14 cellular contexts compared by ENCODE assay signal in the genomic region with DNA sequence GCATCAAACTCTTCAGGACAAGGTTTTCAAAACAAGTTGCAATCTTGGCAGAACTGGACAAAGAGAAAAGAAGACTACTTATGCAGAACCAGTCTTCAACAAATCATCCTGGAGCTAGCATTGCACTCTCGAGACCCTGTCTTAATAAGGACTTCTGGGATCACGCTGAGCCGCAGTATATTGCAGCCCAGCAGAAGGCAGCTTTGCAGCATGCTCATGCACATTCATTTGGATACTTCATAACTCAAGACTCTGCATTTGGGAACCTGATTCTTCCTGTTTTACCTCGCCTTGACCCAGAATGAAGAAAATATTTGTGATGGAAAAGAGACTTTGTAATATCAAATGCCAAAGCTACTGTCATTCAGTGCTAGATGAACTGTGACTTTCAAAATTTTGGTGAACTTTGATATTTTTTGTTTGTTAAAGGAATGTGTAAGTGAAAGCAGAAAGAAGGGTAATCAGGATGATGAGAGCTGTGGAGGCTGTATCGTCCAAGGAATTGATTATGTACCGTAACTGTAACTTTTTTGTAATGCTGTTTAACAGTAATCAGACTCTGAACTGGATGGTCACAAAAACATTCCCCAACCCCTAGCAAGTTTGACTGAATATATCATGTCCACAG. TPM values are rescaled to one million over a fixed set of nuclear protein-coding genes. Genes with fewer than 3 reads are reported as not detected.
DNase-seq lines count a peak whose midpoint lies in the region; TF ChIP-seq lines count a peak whose summit lies in the region.
"Had no signal": no experiment of that assay in that cellular context is flagged by ENCODE, and none has a peak within 500 bp of the region (broad histone marks: within the 10 kb centered on the region; RNA-seq: fewer than 3 reads in every experiment).

No MANE protein-coding gene starts in this region.

- POLR2A ChIA-PET in BJ (lab: Charles Lee): no interaction called here

- no peaks in the 10 kb centered on the region for H4K20me1 ChIP-seq in Karpas-422 (ENCODE audit: insufficient read depth, low read depth, low read length)

- H3K9me2 ChIP-seq in Karpas-422 (replicated peaks; ENCODE audit: insufficient read depth, low read length): no peaks in the 10 kb centered on the region

- no peaks in the 10 kb centered on the region for H3K36me3 ChIP-seq in BJ (ENCODE audit: control insufficient read depth, insufficient read depth, low read length)
- no peaks in the 10 kb centered on the region for H3K36me3 ChIP-seq in Karpas-422 (ENCODE audit: insufficient read depth, low read length)
- no peaks in the 10 kb centered on the region for H3K36me3 ChIP-seq in brain microvascular endothelial cell (replicated peaks)
- no peaks in the 10 kb centered on the region for H3K36me3 ChIP-seq in spleen
- H3K36me3 ChIP-seq: BE2C, SJSA1 had no signal

- no peak for DNase-seq in BJ (ENCODE audit: low read depth)
- DNase-seq in Karpas-422: peak; percentile 48
- DNase-seq in brain microvascular endothelial cell: no peak
- DNase-seq in iris pigment epithelial cell (ENCODE audit: low read depth): peak; percentile 16
- no peak for DNase-seq in inferior parietal cortex (ENCODE audit: extremely low spot score)
- DNase-seq in spleen: no peak
- DNase-seq in activated T-cell treated with anti-CD3 and anti-CD28 coated beads for 4 hours: no peak
- no peak for DNase-seq in 8988T
- DNase-seq: BE2C, EL, left ventricle myocardium inferior, NCI-H1694 treated with DMSO at 0.1 percent for 48 hours, sigmoid colon had no signal

- CTCF ChIA-PET in BJ (lab: Yijun Ruan, JAX): interaction anchor here (0.7 to 1.5 kb wide), 4 partner anchors 9 to 23 kb away, joined by 3 read pairs; no protein-coding TSS in a partner anchor

- no peak overlapping the region for H3K4me2 ChIP-seq in Karpas-422 (ENCODE audit: low read depth, low read length, poor library complexity, severe bottlenecking)

- no peaks in the 10 kb centered on the region for H3K79me2 ChIP-seq in Karpas-422 (ENCODE audit: low read length)

- H3K4me3 ChIP-seq in BJ (ENCODE audit: low read depth, low read length) (no peak overlapping the region), Karpas-422 (ENCODE audit: low read length) (no peak overlapping the region), brain microvascular endothelial cell (ENCODE audit: low read depth, low read length) (no peak overlapping the region), spleen (no peak overlapping the region)
- H3K4me3 ChIP-seq: left ventricle myocardium inferior, sigmoid colon, SJSA1 had no signal

- H3K9me3 ChIP-seq in Karpas-422 (ENCODE audit: low read length) (no peaks in the 10 kb centered on the region), spleen (no peaks in the 10 kb centered on the region)
- H3K9me3 ChIP-seq: BE2C, left ventricle myocardium inferior, sigmoid colon, SJSA1 had no signal

- in situ Hi-C loops in brain microvascular endothelial cell (cut with HindIII; ENCODE audit: low pct_ligation_motif_present, low sequenced_read_pairs): no loop called here

- H3K4me1 ChIP-seq in Karpas-422 (ENCODE audit: low read length) (no peaks in the 10 kb centered on the region), spleen (no peaks in the 10 kb centered on the region)
- H3K4me1 ChIP-seq: BE2C, left ventricle myocardium inferior, SJSA1 had no signal

- no peak for TF ChIP-seq POLR2A in spleen (IDR thresholded peaks at IDR 0.05)

- no peak overlapping the region for H3K9ac ChIP-seq in Karpas-422 (ENCODE audit: low read length)

- no peaks in the 10 kb centered on the region for H3K27me3 ChIP-seq in BJ (ENCODE audit: control insufficient read depth, insufficient read depth, low read length)
- no peaks in the 10 kb centered on the region for H3K27me3 ChIP-seq in Karpas-422 (ENCODE audit: low read length)
- H3K27me3 ChIP-seq in brain microvascular endothelial cell (replicated peaks): no peaks in the 10 kb centered on the region
- no peaks in the 10 kb centered on the region for H3K27me3 ChIP-seq in spleen (replicated peaks in 1 of 7)
- H3K27me3 ChIP-seq: BE2C, sigmoid colon, SJSA1 had no signal

- peak; percentile 33 for TF ChIP-seq CTCF in BJ (IDR thresholded peaks at IDR 0.05; ENCODE audit: insufficient read depth, low read depth, low read length)
- peak; percentile 41 for TF ChIP-seq CTCF in brain microvascular endothelial cell (IDR thresholded peaks at IDR 0.05; ENCODE audit: low read depth, low read length, missing control alignments)
- no peak for TF ChIP-seq CTCF in spleen (IDR thresholded peaks at IDR 0.05 in 8 of 11, conservative IDR thresholded peaks at IDR 0.05 in 3 of 11)

- intact Hi-C loops in spleen (cut with DNase I; ENCODE audit: low total_unique reads): no loop called here

- no peak overlapping the region for H3K27ac ChIP-seq in Karpas-422 (ENCODE audit: low read length)
- H3K27ac ChIP-seq in brain microvascular endothelial cell: no peak overlapping the region
- H3K27ac ChIP-seq in spleen: no peak overlapping the region
- H3K27ac ChIP-seq: left ventricle myocardium inferior, sigmoid colon, SJSA1 had no signal

- H2AFZ ChIP-seq in Karpas-422 (ENCODE audit: low read length): no peak overlapping the region

- WGBS in spleen, 5 donors: 83 to 90% (median 86%) methylated on average over 6 of the region's 6 CpGs

RNA-seq across cellular contexts. Expression of a gene that starts 27.2 kb away (rescaled TPM):
- 0.72 and 1.3 TPM in 2 replicates for polyA plus RNA-seq in BJ (2011; rRNA removed)
- 1.8 and 2.7 TPM in 2 replicates for polyA minus RNA-seq in BJ (2011; rRNA and poly(A)+ RNA removed)
- total RNA-seq in Karpas-422 (2014; rRNA removed; shearing (Covaris generic); ENCODE audit: low replicate concordance): 0.40 and 1.9 TPM in 2 replicates
- total RNA-seq in spleen: 1 to 10 TPM in 6 of 7 donors, under 1 TPM in 1; 0.83 to 4.1 (median 3.5) TPM
- under 1 TPM; 0.13 to 0.51 (median 0.24) TPM for polyA plus RNA-seq in spleen

Comparison
In these comparisons a context has a peak if more than half of its experiments do, and no peak if none do; other contexts are left out.
1. DNase-seq: peak in Karpas-422 (single experiment) and iris pigment epithelial cell (single experiment); none in BJ (single experiment), brain microvascular endothelial cell (single experiment), inferior parietal cortex (single experiment), spleen (single experiment), activated T-cell treated with anti-CD3 and anti-CD28 coated beads for 4 hours (single experiment) and 8988T (single experiment).
2. CTCF ChIP-seq: peak in BJ (single experiment) and brain microvascular endothelial cell (single experiment); none in spleen (0 of 11).